ENCODE assay signal across 12 cellular contexts in the genomic region with DNA sequence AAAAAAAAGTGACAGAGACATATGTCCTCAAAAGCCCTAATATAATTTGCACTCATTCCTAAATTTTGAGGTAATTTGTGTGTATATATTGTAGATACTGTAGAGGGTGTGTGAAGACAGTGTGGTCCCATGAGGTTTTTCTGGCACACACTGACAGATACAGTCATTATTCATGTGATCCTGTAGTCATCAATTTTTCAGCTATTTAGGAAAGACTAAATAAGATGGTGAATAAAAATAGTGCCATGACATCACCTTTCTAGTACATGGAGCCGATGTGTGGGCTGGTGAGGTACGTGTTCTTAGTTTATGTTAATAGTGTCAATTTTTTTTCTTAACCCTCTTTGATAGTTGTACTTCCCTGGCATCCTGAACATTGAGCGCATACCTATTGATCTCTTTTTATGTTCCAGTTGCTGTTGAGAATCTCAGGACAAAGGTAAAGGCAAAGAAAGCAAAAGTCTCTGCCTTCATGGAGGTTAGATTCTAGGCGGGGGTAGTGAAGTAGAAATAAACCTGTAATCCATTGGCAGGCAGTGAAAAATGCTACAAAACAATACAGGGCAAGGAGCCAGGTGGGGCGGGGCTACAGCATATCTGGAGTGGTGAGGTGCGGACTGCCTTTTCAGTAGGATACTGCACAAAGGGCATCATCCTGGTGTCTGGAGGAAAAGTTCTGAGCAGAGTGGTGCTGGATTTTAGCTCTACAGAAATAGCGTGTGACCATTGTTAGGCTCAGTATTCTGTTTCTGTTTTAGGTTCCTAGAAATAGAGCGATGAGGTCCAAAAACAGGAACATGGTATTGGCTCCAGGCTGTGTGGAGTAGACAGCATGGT.
DNase-seq lines count a peak whose midpoint lies in the region; ATAC-seq and TF ChIP-seq lines count a peak whose summit lies in the region.
"Had no signal": no experiment of that assay in that cellular context is flagged by ENCODE, and none has a peak within 500 bp of the region (broad histone marks: within the 10 kb centered on the region; RNA-seq: fewer than 3 reads in every experiment).

No MANE protein-coding gene starts in this region.

- WGBS in esophagus muscularis mucosa, result 63% methylated on average over 8 of the region's 8 CpGs
- 98% methylated on average over 8 of the region's 8 CpGs for WGBS in smooth muscle cell (ENCODE audit: low lambda C conversion rate)

- H3K79me2 ChIP-seq in neural progenitor cell (ENCODE audit: low read depth), result no peaks in the 10 kb centered on the region
- H3K79me2 ChIP-seq in smooth muscle cell (ENCODE audit: low read depth), result no peaks in the 10 kb centered on the region

- H3K9me3 Mint-ChIP-seq in CD4-positive, CD25-positive, alpha-beta regulatory T cell, result peaks cover 0 to 2% (median 0%) of the 10 kb centered on the region in 7 donors
- no peaks in the 10 kb centered on the region for H3K9me3 Mint-ChIP-seq in neural progenitor cell
- H3K9me3 Mint-ChIP-seq: activated B cell treated with CpG ODN at 0.5 μM for 24 hours had no signal

- H3K4me2 ChIP-seq in neural progenitor cell (no peak overlapping the region), smooth muscle cell (no peak overlapping the region)
- H3K4me2 ChIP-seq: BLaER1 had no signal

- H3K27ac ChIP-seq in CD4-positive, CD25-positive, alpha-beta regulatory T cell (ENCODE audit: insufficient read depth, low read length, poor library complexity, severe bottlenecking), result no peak overlapping the region
- H3K27ac ChIP-seq in esophagus muscularis mucosa (replicated peaks in 1 of 4) (peak overlapping the region; percentile 71 to 93 (median 88)), neural progenitor cell (peak overlapping the region; percentile 54), smooth muscle cell (ENCODE audit: low read depth) (no peak overlapping the region)
- H3K27ac ChIP-seq: BLaER1 had no signal

- H3K27ac Mint-ChIP-seq in CD4-positive, CD25-positive, alpha-beta regulatory T cell, result peak overlapping the region in 2 of 3 donors; percentile 25 to 52
- H3K27ac Mint-ChIP-seq in neural progenitor cell, result no peak overlapping the region
- H3K27ac Mint-ChIP-seq: activated B cell treated with CpG ODN at 0.5 μM for 24 hours; activated naive CD8-positive, alpha-beta T cell had no signal

- peaks cover 22% of the 10 kb centered on the region for H3F3A ChIP-seq in neural progenitor cell (ENCODE audit: low read depth)
- H3F3A ChIP-seq in smooth muscle cell (ENCODE audit: low read depth), result peaks cover 7% of the 10 kb centered on the region

- no peak for TF ChIP-seq EP300 in esophagus muscularis mucosa (IDR thresholded peaks at IDR 0.05)

- no peaks in the 10 kb centered on the region for H3K9me3 ChIP-seq in CD4-positive, CD25-positive, alpha-beta regulatory T cell (ENCODE audit: control insufficient read depth in 2 of 2, low read length in 2 of 2)
- H3K9me3 ChIP-seq in esophagus muscularis mucosa (no peaks in the 10 kb centered on the region), neural progenitor cell (ENCODE audit: low read depth) (no peaks in the 10 kb centered on the region), smooth muscle cell (replicated peaks; ENCODE audit: low read depth) (no peaks in the 10 kb centered on the region)
- H3K9me3 ChIP-seq: BLaER1 had no signal

- peaks cover 23% of the 10 kb centered on the region for H3K36me3 Mint-ChIP-seq in CD4-positive, CD25-positive, alpha-beta regulatory T cell
- peaks cover 11% of the 10 kb centered on the region for H3K36me3 Mint-ChIP-seq in neural progenitor cell

- no peak overlapping the region for H3K4me3 ChIP-seq in CD4-positive, CD25-positive, alpha-beta regulatory T cell (ENCODE audit: low read depth, low read length)
- H3K4me3 ChIP-seq in esophagus muscularis mucosa (peak overlapping the region in 1 of 4 donors; percentile 10), neural progenitor cell (no peak overlapping the region), smooth muscle cell (no peak overlapping the region)
- H3K4me3 ChIP-seq: BLaER1 had no signal

- peaks cover 0 to 11% (median 5%) of the 10 kb centered on the region in 4 donors for H3K4me1 Mint-ChIP-seq in CD4-positive, CD25-positive, alpha-beta regulatory T cell
- peaks cover 23% of the 10 kb centered on the region for H3K4me1 Mint-ChIP-seq in neural progenitor cell
- H3K4me1 Mint-ChIP-seq: activated B cell treated with CpG ODN at 0.5 μM for 24 hours had no signal

- H3K9ac ChIP-seq in neural progenitor cell (no peak overlapping the region), smooth muscle cell (ENCODE audit: low read depth) (no peak overlapping the region)
- H3K9ac ChIP-seq: BLaER1 had no signal

- intact Hi-C loops in esophagus muscularis mucosa (cut with DNase I), result no loop called here

- H3K4me1 ChIP-seq in CD4-positive, CD25-positive, alpha-beta regulatory T cell (ENCODE audit: control insufficient read depth, insufficient read depth, low read length, poor library complexity, severe bottlenecking), result no peaks in the 10 kb centered on the region
- H3K4me1 ChIP-seq in esophagus muscularis mucosa (peaks cover 80 to 100% (median 93%) of the 10 kb centered on the region in 4 donors), neural progenitor cell (peaks cover 31% of the 10 kb centered on the region), smooth muscle cell (ENCODE audit: low read depth) (peaks cover 19% of the 10 kb centered on the region)
- H3K4me1 ChIP-seq: BLaER1 had no signal

- no peak overlapping the region for H3K4me3 Mint-ChIP-seq in CD4-positive, CD25-positive, alpha-beta regulatory T cell
- H3K4me3 Mint-ChIP-seq in neural progenitor cell, result no peak overlapping the region
- H3K4me3 Mint-ChIP-seq: activated B cell treated with CpG ODN at 0.5 μM for 24 hours; activated naive CD8-positive, alpha-beta T cell had no signal

- H2AFZ ChIP-seq in neural progenitor cell (replicated peaks) (no peak overlapping the region), smooth muscle cell (ENCODE audit: low read depth) (no peak overlapping the region)

- DNase-seq in CD4-positive, CD25-positive, alpha-beta regulatory T cell, result no peak
- DNase-seq in NCI-H2171 treated with DMSO at 0.1 percent for 48 hours (lab: John Stamatoyannopoulos, UW), result peak; percentile 34
- no peak for DNase-seq in esophagus muscularis mucosa (ENCODE audit: extremely low spot score)
- no peak for DNase-seq in neural progenitor cell (ENCODE audit: low spot score)
- no peak for DNase-seq in NCI-H2081 treated with DMSO at 0.1 percent for 48 hours (lab: John Stamatoyannopoulos, UW)
- DNase-seq in smooth muscle cell (lab: John Stamatoyannopoulos, UW; ENCODE audit: unreplicated experiment), result no peak
- no peak for DNase-seq in DMS114 treated with DMSO at 0.1 percent for 48 hours (lab: John Stamatoyannopoulos, UW; ENCODE audit: unreplicated experiment)
- no peak for DNase-seq in HuH-7 (ENCODE audit: low spot score)
- DNase-seq: activated B cell treated with CpG ODN at 0.5 μM for 24 hours, NCI-H69 had no signal

- H3K27me3 Mint-ChIP-seq in CD4-positive, CD25-positive, alpha-beta regulatory T cell, result no peaks in the 10 kb centered on the region
- H3K27me3 Mint-ChIP-seq in neural progenitor cell (ENCODE audit: insufficient read depth, low read depth), result no peaks in the 10 kb centered on the region
- H3K27me3 Mint-ChIP-seq: activated B cell treated with CpG ODN at 0.5 μM for 24 hours; activated naive CD8-positive, alpha-beta T cell had no signal

- TF ChIP-seq POLR2A in esophagus muscularis mucosa (IDR thresholded peaks at IDR 0.05; ENCODE audit: low read depth), result no peak

- TF ChIP-seq CTCF in esophagus muscularis mucosa (IDR thresholded peaks at IDR 0.05) (no peak), neural progenitor cell (IDR thresholded peaks at IDR 0.05) (no peak), smooth muscle cell (IDR thresholded peaks at IDR 0.05; ENCODE audit: borderline replicate concordance, insufficient read depth, poor library complexity, severe bottlenecking) (no peak)

- H3K27me3 ChIP-seq in CD4-positive, CD25-positive, alpha-beta regulatory T cell (ENCODE audit: control insufficient read depth, insufficient read depth, low read length), result no peaks in the 10 kb centered on the region
- no peaks in the 10 kb centered on the region for H3K27me3 ChIP-seq in esophagus muscularis mucosa
- no peaks in the 10 kb centered on the region for H3K27me3 ChIP-seq in neural progenitor cell
- no peaks in the 10 kb centered on the region for H3K27me3 ChIP-seq in smooth muscle cell (ENCODE audit: low read depth)
- H3K27me3 ChIP-seq: BLaER1 had no signal

- H3K36me3 ChIP-seq in CD4-positive, CD25-positive, alpha-beta regulatory T cell (ENCODE audit: control insufficient read depth, insufficient read depth, low read length), result no peaks in the 10 kb centered on the region
- H3K36me3 ChIP-seq in esophagus muscularis mucosa (peaks cover 4 to 14% (median 5%) of the 10 kb centered on the region in 4 donors), neural progenitor cell (no peaks in the 10 kb centered on the region), smooth muscle cell (ENCODE audit: low read depth) (no peaks in the 10 kb centered on the region)

- ATAC-seq in CD4-positive, CD25-positive, alpha-beta regulatory T cell (ENCODE audit: low read depth in 2 of 2), result no peak

- H4K20me1 ChIP-seq in neural progenitor cell (ENCODE audit: low read depth) (no peaks in the 10 kb centered on the region), smooth muscle cell (ENCODE audit: low read depth) (no peaks in the 10 kb centered on the region)
- H4K20me1 ChIP-seq: BLaER1 had no signal

Comparison
In these comparisons a context has a peak if more than half of its experiments do, and no peak if none do; other contexts are left out.
1. H3K27ac ChIP-seq: peak in esophagus muscularis mucosa (4 of 4) and neural progenitor cell (single experiment); none in CD4-positive, CD25-positive, alpha-beta regulatory T cell (single experiment) and smooth muscle cell (single experiment).